Comparison of ENCODE assay signal across 20 cellular contexts in genomic region chr19:34991542-34992333, GRCh38. TPM values are rescaled to one million over a fixed set of nuclear protein-coding genes. Genes with fewer than 3 reads are reported as not detected.
DNase-seq lines count a peak whose midpoint lies in the region; ATAC-seq and TF ChIP-seq lines count a peak whose summit lies in the region.
"Had no signal": no experiment of that assay in that cellular context is flagged by ENCODE, and none has a peak within 500 bp of the region (broad histone marks: within the 10 kb centered on the region; RNA-seq: fewer than 3 reads in every experiment).

No MANE protein-coding gene starts in this region.

- no peak overlapping the region for H3K27ac ChIP-seq in HEK293 (ENCODE audit: extremely low read depth, low read depth, low read length)
- H3K27ac ChIP-seq in A673 (ENCODE audit: low read depth, low read length, poor library complexity, severe bottlenecking) = no peak overlapping the region
- H3K27ac ChIP-seq: 22Rv1; BLaER1 treated with 17β-estradiol and CSF1 and Interleukin-3, amounts not matched to agents 10 nM and 100 nM; GM23248 had no signal

- H3K27ac Mint-ChIP-seq in activated CD4-positive, alpha-beta T cell treated with anti-CD3 and anti-CD28 coated beads for 36 hours = peak overlapping the region; percentile 93
- H3K27ac Mint-ChIP-seq in activated naive CD8-positive, alpha-beta T cell = peak overlapping the region; percentile 22
- H3K27ac Mint-ChIP-seq in natural killer cell = no peak overlapping the region

- POLR2A ChIA-PET in activated CD4-positive, alpha-beta T cell treated with anti-CD3 and anti-CD28 coated beads for 36 hours (lab: Charles Lee) = no interaction called here
- POLR2A ChIA-PET in HEK293 (lab: Yijun Ruan, JAX) (no interaction called here), A673 (lab: Charles Lee; ENCODE audit: low non-redundant PET) (no interaction called here)

- H3K4me3 ChIP-seq in HEK293 (ENCODE audit: low read depth, low read length) (no peak overlapping the region), HAP-1 (no peak overlapping the region), A673 (ENCODE audit: low read depth, low read length, poor library complexity, severe bottlenecking) (no peak overlapping the region)
- H3K4me3 ChIP-seq: BLaER1 treated with 17β-estradiol and CSF1 and Interleukin-3, amounts not matched to agents 10 nM and 100 nM; GM23248 had no signal

- no peaks in the 10 kb centered on the region; a peak in 1 of 3 replicates for H3K36me3 ChIP-seq in HEK293 (ENCODE audit: control insufficient read depth in 2 of 2, insufficient read depth in 1 of 2, low read length in 2 of 2)
- no peaks in the 10 kb centered on the region for H3K36me3 ChIP-seq in HAP-1 (replicated peaks)
- no peaks in the 10 kb centered on the region for H3K36me3 ChIP-seq in A673 (ENCODE audit: insufficient read depth, low read length, poor library complexity, severe bottlenecking)

- H3K4me1 Mint-ChIP-seq in activated CD4-positive, alpha-beta T cell treated with anti-CD3 and anti-CD28 coated beads for 36 hours = peaks cover 67% of the 10 kb centered on the region
- H3K4me1 Mint-ChIP-seq in activated naive CD8-positive, alpha-beta T cell (ENCODE audit: low read depth) = peaks cover 35% of the 10 kb centered on the region
- peaks cover 10 to 34% of the 10 kb centered on the region in 2 donors for H3K4me1 Mint-ChIP-seq in natural killer cell

- no TSS peak for BruUV-seq in A673 (replicated peaks; lab: Mats Ljungman, UMichigan)

- CTCF ChIA-PET in activated CD4-positive, alpha-beta T cell treated with anti-CD3 and anti-CD28 coated beads for 36 hours (lab: Charles Lee) = interaction anchor here (0.6 to 0.8 kb wide), 2 partner anchors 7 to 18 kb away, joined by 3 read pairs; no protein-coding TSS in a partner anchor
- CTCF ChIA-PET in HEK293 (lab: Yijun Ruan, JAX) (interaction anchor here (0.6 to 3.0 kb wide), 4 partner anchors 18 to 1727 kb away, joined by 3 to 18 read pairs (median 4); no protein-coding TSS in a partner anchor), A673 (lab: Charles Lee) (no interaction called here)

- H3K9me3 ChIP-seq in HEK293 (ENCODE audit: control insufficient read depth, insufficient read depth, low read depth, low read length) = peaks cover 4% of the 10 kb centered on the region; the same call in 1 of the 2 replicates
- H3K9me3 ChIP-seq in HAP-1 = no peaks in the 10 kb centered on the region
- no peaks in the 10 kb centered on the region for H3K9me3 ChIP-seq in A673 (ENCODE audit: low read depth, low read length, poor library complexity, severe bottlenecking)

- in situ Hi-C loops in HAP-1 (cut with MboI; ENCODE audit: low sequenced_read_pairs) = no loop called here

- 0 out of 2 replicates have a peak, but pooled peaks cover 2% of the 10 kb centered on the region for H3K27me3 ChIP-seq in HAP-1 (ENCODE audit: low read depth)
- no peaks in the 10 kb centered on the region for H3K27me3 ChIP-seq in A673 (replicated peaks; ENCODE audit: insufficient read depth, low read depth, low read length, poor library complexity)
- H3K27me3 ChIP-seq: BLaER1 treated with 17β-estradiol and CSF1 and Interleukin-3, amounts not matched to agents 10 nM and 100 nM had no signal

- H3K4me3 Mint-ChIP-seq in activated CD4-positive, alpha-beta T cell treated with anti-CD3 and anti-CD28 coated beads for 36 hours = peak overlapping the region; percentile 15
- H3K4me3 Mint-ChIP-seq in activated naive CD8-positive, alpha-beta T cell = no peak overlapping the region
- peak overlapping the region; percentile 72 for H3K4me3 Mint-ChIP-seq in natural killer cell

- H3K27me3 Mint-ChIP-seq in activated CD4-positive, alpha-beta T cell treated with anti-CD3 and anti-CD28 coated beads for 36 hours = no peaks in the 10 kb centered on the region
- no peaks in the 10 kb centered on the region for H3K27me3 Mint-ChIP-seq in activated naive CD8-positive, alpha-beta T cell
- H3K27me3 Mint-ChIP-seq in natural killer cell (ENCODE audit: low read depth in 2 of 2) = peaks cover 0 to 3% of the 10 kb centered on the region in 2 donors

- H3K36me3 Mint-ChIP-seq in activated CD4-positive, alpha-beta T cell treated with anti-CD3 and anti-CD28 coated beads for 36 hours (ENCODE audit: low read depth) = no peaks in the 10 kb centered on the region
- H3K36me3 Mint-ChIP-seq in activated naive CD8-positive, alpha-beta T cell = no peaks in the 10 kb centered on the region
- H3K36me3 Mint-ChIP-seq in natural killer cell = no peaks in the 10 kb centered on the region

- DNase-seq in activated CD4-positive, alpha-beta T cell treated with anti-CD3 and anti-CD28 coated beads for 36 hours = no peak
- no peak for DNase-seq in activated CD4-positive, alpha-beta T cell treated with anti-CD3 and anti-CD28 coated beads, Interleukin-2, amount 50 U/mL, for 48 hours
- DNase-seq in natural killer cell (no peak), HAP-1 (ENCODE audit: low spot score in 2 of 2) (no peak), A673 (ENCODE audit: low spot score) (no peak), KG1 (lab: John Stamatoyannopoulos, UW) (no peak)
- DNase-seq: DMS79 treated with DMSO at 0.1 percent for 48 hours; GM23248; MV-4-11; NCI-H1417; NCI-H1930; NCI-H446 treated with DMSO at 0.1 percent for 48 hours; NK-92 treated with Interleukin-12 subunit alpha and Interleukin-12 subunit beta, amount 100 ng/mL, for 24 hours; OCI-M1 had no signal

- H3K9me3 Mint-ChIP-seq in activated CD4-positive, alpha-beta T cell treated with anti-CD3 and anti-CD28 coated beads for 36 hours (ENCODE audit: low read depth) = peaks cover 3% of the 10 kb centered on the region
- H3K9me3 Mint-ChIP-seq in activated naive CD8-positive, alpha-beta T cell (ENCODE audit: low read depth) = no peaks in the 10 kb centered on the region
- H3K9me3 Mint-ChIP-seq in natural killer cell = no peaks in the 10 kb centered on the region

- intact Hi-C loops in activated CD4-positive, alpha-beta T cell treated with anti-CD3 and anti-CD28 coated beads for 36 hours (cut with DNase I, micrococcal nuclease) = loop anchor here in 1 of 2 experiments (5.0 kb wide), 1 partner anchor 221 kb away; no protein-coding TSS in a partner anchor
- intact Hi-C loops in natural killer cell (cut with micrococcal nuclease) (no loop called here), A673 (cut with micrococcal nuclease; ENCODE audit: unreplicated experiment) (no loop called here)

- TF ChIP-seq CTCF in HEK293 (tag by site-specific recombination; IDR thresholded peaks at IDR 0.05) (no peak), natural killer cell (IDR thresholded peaks at IDR 0.05) (no peak), A673 (conservative IDR thresholded peaks at IDR 0.05; ENCODE audit: low read depth, low read length) (no peak)

- ATAC-seq in activated CD4-positive, alpha-beta T cell treated with anti-CD3 and anti-CD28 coated beads for 36 hours = no peak
- ATAC-seq in natural killer cell = no peak

- H3K4me1 ChIP-seq in HEK293 (ENCODE audit: control insufficient read depth, insufficient read depth, low read length) (no peaks in the 10 kb centered on the region), HAP-1 (no peaks in the 10 kb centered on the region), A673 (ENCODE audit: insufficient read depth, low read length, poor library complexity, severe bottlenecking) (no peaks in the 10 kb centered on the region)

TF ChIP-seq in HEK293, 187 proteins besides CTCF, POLR2A, EP300 and RAD21 (continues in another document):
- TF ChIP-seq ZNF121 (tag by site-specific recombination; IDR thresholded peaks at IDR 0.05) (peak; percentile 51; the same call in 1 of the 2 replicates), ZNF280D (tag by site-specific recombination; IDR thresholded peaks at IDR 0.05) (0 out of 2 replicates have a peak, but pooled peaks have one; percentile 20), ZNF146 (tag by site-specific recombination; IDR thresholded peaks at IDR 0.05) (peak; percentile 96), GLI4 (tag by site-specific recombination; IDR thresholded peaks at IDR 0.05) (no peak), ZSCAN30 (tag by site-specific recombination; IDR thresholded peaks at IDR 0.05) (0 out of 2 replicates have a peak, but pooled peaks have one; percentile 26), ZNF473 (tag by site-specific recombination; IDR thresholded peaks at IDR 0.05) (no peak), RBAK (tag by site-specific recombination; IDR thresholded peaks at IDR 0.05) (no peak)

RNA-seq across cellular contexts. Expression of gene GRAMD1A, which starts 8.4 kb away (rescaled TPM):
- total RNA-seq in activated CD4-positive, alpha-beta T cell treated with anti-CD3 and anti-CD28 coated beads for 36 hours = 100 to 1,000 TPM; 185 to 227 TPM
- total RNA-seq in natural killer cell (10 to 100 TPM; 57.6 to 80.3 (median 66.6) TPM), A673 (2021) (87.3 and 101 TPM in 2 replicates)

RNA-seq across cellular contexts. Expression of gene ZNF792, which starts 27.7 kb away (rescaled TPM):
- 1 to 10 TPM; 5.6 to 5.7 TPM for total RNA-seq in activated CD4-positive, alpha-beta T cell treated with anti-CD3 and anti-CD28 coated beads for 36 hours
- total RNA-seq in natural killer cell (10 to 100 TPM; 11.9 to 19.6 (median 16.2) TPM), A673 (2021) (15.4 and 15.5 TPM in 2 replicates)

RNA-seq across cellular contexts. Expression of gene SCN1B, which starts 38.5 kb away (rescaled TPM):
- 1 to 10 TPM; 1.3 to 1.6 TPM for total RNA-seq in activated CD4-positive, alpha-beta T cell treated with anti-CD3 and anti-CD28 coated beads for 36 hours
- total RNA-seq in natural killer cell = 1 to 10 TPM in 2 of 3 donors, under 1 TPM in 1; 0.94 to 1.5 (median 1.1) TPM
- 2.0 and 2.3 TPM in 2 replicates for total RNA-seq in A673 (2021)

RNA-seq across cellular contexts. Expression of gene HPN, which starts 49.8 kb away (rescaled TPM):
- total RNA-seq in activated CD4-positive, alpha-beta T cell treated with anti-CD3 and anti-CD28 coated beads for 36 hours = under 1 TPM in 1 of 2 experiments, not detected in 1; 0.09 TPM
- total RNA-seq in natural killer cell (not detected), A673 (2021) (not detected in 2 replicates)
- total RNA-seq: G401, GM23248, RPMI7951 had no signal

Comparison
In these comparisons a context has a peak if more than half of its experiments do, and no peak if none do; other contexts are left out.
1. H3K27ac Mint-ChIP-seq: peak in activated CD4-positive, alpha-beta T cell treated with anti-CD3 and anti-CD28 coated beads for 36 hours (single experiment) and activated naive CD8-positive, alpha-beta T cell (single experiment); none in natural killer cell (0 of 2).